In genomic region chr16:82470506-82471196, GRCh38 we compare ENCODE assay signal across 21 cellular contexts.
DNase-seq lines count a peak whose midpoint lies in the region; ATAC-seq and TF ChIP-seq lines count a peak whose summit lies in the region.
"Had no signal": no experiment of that assay in that cellular context is flagged by ENCODE, and none has a peak within 500 bp of the region (broad histone marks: within the 10 kb centered on the region; RNA-seq: fewer than 3 reads in every experiment).

No MANE protein-coding gene starts in this region.

- H3K27me3 ChIP-seq in SJCRH30: no peaks in the 10 kb centered on the region
- H3K27me3 ChIP-seq: ascending aorta had no signal

- H3K27me3 Mint-ChIP-seq in progenitor cell of endocrine pancreas: peaks cover 7% of the 10 kb centered on the region
- peaks cover 12% of the 10 kb centered on the region for H3K27me3 Mint-ChIP-seq in activated T-cell treated with anti-CD3 and anti-CD28 coated beads, Interleukin-2, amount 50 U/mL, for 4 hours (ENCODE audit: low read depth)
- H3K27me3 Mint-ChIP-seq: activated CD8-positive, alpha-beta memory T cell treated with anti-CD3 and anti-CD28 coated beads, Interleukin-2, amount 10 ng/mL, durations not matched to agents 7 days and 5 days had no signal

- H3K27ac ChIP-seq in SJCRH30 (peak overlapping the region; percentile 22; the same call in 1 of the 2 replicates), coronary artery (no peak overlapping the region)
- H3K27ac ChIP-seq: ascending aorta had no signal

- H3K9me3 Mint-ChIP-seq in progenitor cell of endocrine pancreas (ENCODE audit: low read depth): peaks cover 5% of the 10 kb centered on the region
- H3K9me3 Mint-ChIP-seq in activated T-cell treated with anti-CD3 and anti-CD28 coated beads, Interleukin-2, amount 50 U/mL, for 4 hours: no peaks in the 10 kb centered on the region
- H3K9me3 Mint-ChIP-seq: GM23338 had no signal

- ATAC-seq in HG03378 (IDR thresholded peaks at IDR 0.05; ENCODE audit: unreplicated experiment): no peak
- ATAC-seq in activated T-cell treated with anti-CD3 and anti-CD28 coated beads, Interleukin-2, amount 50 U/mL, for 4 hours: no peak
- ATAC-seq: activated CD8-positive, alpha-beta memory T cell treated with anti-CD3 and anti-CD28 coated beads, Interleukin-2, amount 10 ng/mL, durations not matched to agents 7 days and 5 days; activated naive CD4-positive, alpha-beta T cell treated with anti-CD3 and anti-CD28 coated beads, Interleukin-2, amount 50 U/mL, for 72 hours; GM23338 had no signal

- H3K4me1 Mint-ChIP-seq in progenitor cell of endocrine pancreas (ENCODE audit: low read depth): peaks cover 10% of the 10 kb centered on the region
- H3K4me1 Mint-ChIP-seq in activated T-cell treated with anti-CD3 and anti-CD28 coated beads, Interleukin-2, amount 50 U/mL, for 4 hours (ENCODE audit: low read depth): no peaks in the 10 kb centered on the region
- H3K4me1 Mint-ChIP-seq: activated CD8-positive, alpha-beta memory T cell treated with anti-CD3 and anti-CD28 coated beads, Interleukin-2, amount 10 ng/mL, durations not matched to agents 7 days and 5 days; GM23338 had no signal

- peak overlapping the region; percentile 73 for H3K27ac Mint-ChIP-seq in progenitor cell of endocrine pancreas
- H3K27ac Mint-ChIP-seq: activated CD8-positive, alpha-beta memory T cell treated with anti-CD3 and anti-CD28 coated beads, Interleukin-2, amount 10 ng/mL, durations not matched to agents 7 days and 5 days; activated naive CD4-positive, alpha-beta T cell treated with anti-CD3 and anti-CD28 coated beads, Interleukin-2, amount 50 U/mL, for 72 hours; GM23338 had no signal

- no peaks in the 10 kb centered on the region for H3K36me3 ChIP-seq in SJCRH30
- H3K36me3 ChIP-seq: ascending aorta had no signal

- no peaks in the 10 kb centered on the region for H3K36me3 Mint-ChIP-seq in progenitor cell of endocrine pancreas (ENCODE audit: insufficient read depth)
- no peaks in the 10 kb centered on the region for H3K36me3 Mint-ChIP-seq in activated T-cell treated with anti-CD3 and anti-CD28 coated beads, Interleukin-2, amount 50 U/mL, for 4 hours (ENCODE audit: insufficient read depth)
- H3K36me3 Mint-ChIP-seq: activated CD8-positive, alpha-beta memory T cell treated with anti-CD3 and anti-CD28 coated beads, Interleukin-2, amount 10 ng/mL, durations not matched to agents 7 days and 5 days; activated naive CD4-positive, alpha-beta T cell treated with anti-CD3 and anti-CD28 coated beads, Interleukin-2, amount 50 U/mL, for 72 hours had no signal

- H3K4me1 ChIP-seq in SJCRH30: peaks cover 7% of the 10 kb centered on the region
- H3K4me1 ChIP-seq: ascending aorta had no signal

- no peak overlapping the region for H3K4me3 Mint-ChIP-seq in progenitor cell of endocrine pancreas (ENCODE audit: low read depth)
- H3K4me3 Mint-ChIP-seq in activated T-cell treated with anti-CD3 and anti-CD28 coated beads, Interleukin-2, amount 50 U/mL, for 4 hours: no peak overlapping the region
- H3K4me3 Mint-ChIP-seq: activated CD8-positive, alpha-beta memory T cell treated with anti-CD3 and anti-CD28 coated beads, Interleukin-2, amount 10 ng/mL, durations not matched to agents 7 days and 5 days; GM23338 had no signal

- no peak for TF ChIP-seq CTCF in progenitor cell of endocrine pancreas (IDR thresholded peaks at IDR 0.05; ENCODE audit: unreplicated experiment)
- no peak for TF ChIP-seq CTCF in coronary artery (IDR thresholded peaks at IDR 0.05)

- H3K4me3 ChIP-seq in SJCRH30 (no peak overlapping the region), coronary artery (no peak overlapping the region)
- H3K4me3 ChIP-seq: ascending aorta, GM23338, lung had no signal

- H3K9me3 ChIP-seq in SJCRH30 (replicated peaks): no peaks in the 10 kb centered on the region
- H3K9me3 ChIP-seq: ascending aorta had no signal

- DNase-seq in H4 (ENCODE audit: low spot score): peak; percentile 29
- peak; percentile 23 to 39 for DNase-seq in SJCRH30
- DNase-seq in iris pigment epithelial cell (ENCODE audit: low read depth): peak; percentile 3
- no peak for DNase-seq in progenitor cell of endocrine pancreas (ENCODE audit: low spot score, unreplicated experiment)
- DNase-seq in coronary artery (ENCODE audit: low spot score): no peak
- no peak for DNase-seq in NCI-H1092 treated with DMSO at 0.1 percent for 48 hours (lab: John Stamatoyannopoulos, UW)
- no peak for DNase-seq in activated T-cell treated with anti-CD3 and anti-CD28 coated beads, Interleukin-2, amount 50 U/mL, for 4 hours
- DNase-seq: activated CD4-positive, alpha-beta T cell treated with anti-CD3 and anti-CD28 coated beads for 48 hours; activated CD8-positive, alpha-beta memory T cell treated with anti-CD3 and anti-CD28 coated beads, Interleukin-2, amount 10 ng/mL, durations not matched to agents 7 days and 5 days; DMS79; effector memory CD4-positive, alpha-beta T cell; NCI-H1105; NCI-H526 treated with DMSO at 0.1 percent for 48 hours; SHP77; stimulated activated naive CD4-positive, alpha-beta T cell; T-helper 1 cell had no signal

Comparison
In these comparisons a context has a peak if more than half of its experiments do, and no peak if none do; other contexts are left out.
1. DNase-seq: peak in H4 (single experiment), SJCRH30 (2 of 2) and iris pigment epithelial cell (single experiment); none in progenitor cell of endocrine pancreas (single experiment), coronary artery (single experiment), NCI-H1092 treated with DMSO at 0.1 percent for 48 hours (single experiment) and activated T-cell treated with anti-CD3 and anti-CD28 coated beads, Interleukin-2, amount 50 U/mL, for 4 hours (single experiment).